In the genomic region with DNA sequence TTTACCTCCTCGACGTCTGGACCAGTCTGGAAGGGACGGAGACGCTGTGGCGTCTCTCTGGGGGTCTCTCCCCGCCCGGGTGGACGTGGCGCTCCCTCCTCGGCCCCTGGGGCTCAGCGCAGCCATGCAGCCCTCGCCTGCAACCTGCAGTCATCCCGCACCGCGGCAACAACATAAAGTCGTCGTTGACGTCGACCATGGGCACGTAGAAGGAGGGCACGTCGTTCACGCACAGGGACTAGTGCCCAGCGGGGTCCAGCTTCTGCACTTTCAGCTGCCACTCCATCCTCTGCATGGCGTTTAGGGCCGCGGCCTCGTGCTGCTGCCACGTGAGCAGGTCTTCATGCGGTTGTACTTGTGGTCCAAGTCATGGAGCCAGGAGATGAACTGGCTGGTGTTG, we compare ENCODE assay signal across 20 cellular contexts.
"Had no signal": no experiment of that assay in that cellular context is flagged by ENCODE, and none has a peak within 500 bp of the region (broad histone marks: within the 10 kb centered on the region; RNA-seq: fewer than 3 reads in every experiment).

No MANE protein-coding gene starts in this region.

- H3K9me3 ChIP-seq: prostate gland, right atrium auricular region, vagina had no signal

- H3K27ac ChIP-seq: dorsolateral prefrontal cortex, left ventricle myocardium inferior, neutrophil, prostate gland, right atrium auricular region, suprapubic skin, transverse colon, vagina had no signal

- DNase-seq: effector CD4-positive, alpha-beta T cell; left colon; left ventricle myocardium inferior; natural killer cell; stimulated activated CD4-positive, alpha-beta T cell treated with anti-CD3 and anti-CD28 coated beads, Interleukin-12 subunit alpha, Interleukin-12 subunit beta, amount 100 ng/mL, for 4 hours; stimulated activated CD4-positive, alpha-beta T cell treated with anti-CD3 and anti-CD28 coated beads, Interleukin-1b, Interleukin-23, amount 100 ng/mL, for 48 hours; stimulated activated CD4-positive, alpha-beta T cell treated with anti-CD3 and anti-CD28 coated beads, Interleukin-4, amount 100 ng/mL, for 1 hour; stimulated activated CD8-positive, alpha-beta memory T cell treated with anti-CD3 and anti-CD28 coated beads, Interleukin-4, amount 100 ng/mL, for 48 hours; stimulated activated naive CD4-positive, alpha-beta T cell; stimulated activated naive CD8-positive, alpha-beta T cell treated with anti-CD3 and anti-CD28 coated beads, Interleukin-15, amount 100 ng/mL, for 72 hours; transverse colon had no signal

- H3K4me2 ChIP-seq: smooth muscle cell had no signal

- H3K27me3 ChIP-seq: dorsolateral prefrontal cortex, neutrophil, right atrium auricular region, suprapubic skin, transverse colon, vagina had no signal

- H3K4me3 ChIP-seq: dorsolateral prefrontal cortex, left ventricle myocardium inferior, lung, prostate gland, right atrium auricular region, smooth muscle cell, suprapubic skin, transverse colon, vagina had no signal

- H3K36me3 ChIP-seq: left ventricle myocardium inferior, neutrophil, prostate gland, right atrium auricular region, suprapubic skin, transverse colon, vagina had no signal

- ATAC-seq: left colon; natural killer cell; sciatic nerve; stimulated activated naive CD8-positive, alpha-beta T cell treated with anti-CD3 and anti-CD28 coated beads, Interleukin-15, amount 100 ng/mL, for 72 hours had no signal

- H3K4me1 ChIP-seq: left ventricle myocardium inferior, prostate gland, right atrium auricular region, suprapubic skin, transverse colon, vagina had no signal
